8 cellular contexts compared by ENCODE assay signal in genomic region chrX:11143931-11144678, GRCh38. TPM values are rescaled to one million over a fixed set of nuclear protein-coding genes. Genes with fewer than 3 reads are reported as not detected.
DNase-seq lines count a peak whose midpoint lies in the region; ATAC-seq and TF ChIP-seq lines count a peak whose summit lies in the region.

No MANE protein-coding gene starts in this region.

- no peak overlapping the region for H3K23ac ChIP-seq in mesenchymal stem cell (ENCODE audit: low read length in 2 of 2)

- no peak overlapping the region for H3K4me2 ChIP-seq in mesenchymal stem cell (ENCODE audit: low read length, poor library complexity, severe bottlenecking)

- POLR2A ChIA-PET in BJ (lab: Charles Lee): no interaction called here

- H3K4ac ChIP-seq in mesenchymal stem cell (ENCODE audit: low read depth in 1 of 2, low read length in 2 of 2): no peak overlapping the region

- no peaks in the 10 kb centered on the region for H3K79me1 ChIP-seq in mesenchymal stem cell (replicated peaks; ENCODE audit: low read length, poor library complexity, severe bottlenecking)

- no peak overlapping the region for H3K27ac Mint-ChIP-seq in stimulated activated naive CD8-positive, alpha-beta T cell treated with anti-CD3 and anti-CD28 coated beads, Interleukin-15, amount 100 ng/mL, for 72 hours

- peak; percentile 95 for ATAC-seq in GM18867 (IDR thresholded peaks at IDR 0.05; ENCODE audit: unreplicated experiment)
- ATAC-seq in HG03159 (IDR thresholded peaks at IDR 0.05; ENCODE audit: unreplicated experiment): peak; percentile 85
- peak; percentile 81 for ATAC-seq in stimulated activated naive CD8-positive, alpha-beta T cell treated with anti-CD3 and anti-CD28 coated beads, Interleukin-15, amount 100 ng/mL, for 72 hours

- no peaks in the 10 kb centered on the region for H3K27me3 Mint-ChIP-seq in stimulated activated naive CD8-positive, alpha-beta T cell treated with anti-CD3 and anti-CD28 coated beads, Interleukin-15, amount 100 ng/mL, for 72 hours

- no peak overlapping the region for H4K8ac ChIP-seq in mesenchymal stem cell (ENCODE audit: low read length)

- peaks cover 2% of the 10 kb centered on the region for H3K4me1 ChIP-seq in effector memory CD4-positive, alpha-beta T cell (ENCODE audit: control insufficient read depth, insufficient read depth, low read length, poor library complexity, severe bottlenecking)
- peaks cover 1% of the 10 kb centered on the region for H3K4me1 ChIP-seq in mesenchymal stem cell (ENCODE audit: control insufficient read depth, insufficient read depth, low read depth, low read length)

- H2BK15ac ChIP-seq in mesenchymal stem cell (ENCODE audit: low read depth, poor library complexity, severe bottlenecking): no peak overlapping the region

- H3K4me3 Mint-ChIP-seq in stimulated activated naive CD8-positive, alpha-beta T cell treated with anti-CD3 and anti-CD28 coated beads, Interleukin-15, amount 100 ng/mL, for 72 hours: no peak overlapping the region

- H3K4me1 Mint-ChIP-seq in stimulated activated naive CD8-positive, alpha-beta T cell treated with anti-CD3 and anti-CD28 coated beads, Interleukin-15, amount 100 ng/mL, for 72 hours: no peaks in the 10 kb centered on the region

- no peak overlapping the region for H3K14ac ChIP-seq in mesenchymal stem cell (ENCODE audit: low read length in 2 of 2)

- no peak overlapping the region for H2BK5ac ChIP-seq in mesenchymal stem cell (ENCODE audit: low read depth, low read length, poor library complexity, severe bottlenecking)

- peak overlapping the region; percentile 23 for H3K9ac ChIP-seq in mesenchymal stem cell (ENCODE audit: low read length)

- H2AK5ac ChIP-seq in mesenchymal stem cell (ENCODE audit: low read length, severe bottlenecking): no peak overlapping the region

- H3K9me3 ChIP-seq in effector memory CD4-positive, alpha-beta T cell (ENCODE audit: control insufficient read depth, low read length): no peaks in the 10 kb centered on the region
- no peaks in the 10 kb centered on the region for H3K9me3 ChIP-seq in mesenchymal stem cell (ENCODE audit: control insufficient read depth, low read length)

- H3K4me3 ChIP-seq in BJ (ENCODE audit: low read depth, low read length): no peak overlapping the region
- H3K4me3 ChIP-seq in effector memory CD4-positive, alpha-beta T cell (ENCODE audit: insufficient read depth, low read depth, low read length, poor library complexity, severe bottlenecking): no peak overlapping the region
- H3K4me3 ChIP-seq in mesenchymal stem cell (ENCODE audit: insufficient read depth in 1 of 2, low read depth in 1 of 2, low read length in 2 of 2): no peak overlapping the region

- CTCF ChIA-PET in BJ (lab: Yijun Ruan, JAX): interaction anchor here (1.1 to 2.1 kb wide), 2 partner anchors 388 to 957 kb away, joined by 3 to 19 read pairs; no protein-coding TSS in a partner anchor

- H2AFZ ChIP-seq in mesenchymal stem cell (ENCODE audit: low read depth, low read length): no peak overlapping the region

- WGBS in mesenchymal stem cell: 48% methylated on average over 16 of the region's 20 CpGs

- H3K36me3 ChIP-seq in BJ (ENCODE audit: control insufficient read depth, insufficient read depth, low read length): no peaks in the 10 kb centered on the region
- H3K36me3 ChIP-seq in effector memory CD4-positive, alpha-beta T cell (ENCODE audit: control insufficient read depth, insufficient read depth, low read length): no peaks in the 10 kb centered on the region
- peaks cover 4 to 28% of the 10 kb centered on the region in 2 experiments for H3K36me3 ChIP-seq in mesenchymal stem cell (ENCODE audit: control insufficient read depth in 1 of 2, insufficient read depth in 2 of 2, low read depth in 1 of 2, low read length in 2 of 2)

- H4K91ac ChIP-seq in mesenchymal stem cell (ENCODE audit: low read length): no peak overlapping the region

- no peak for DNase-seq in BJ (ENCODE audit: low read depth)
- peak; percentile 88 for DNase-seq in NCI-H2227 treated with DMSO at 0.1 percent for 48 hours (lab: John Stamatoyannopoulos, UW)
- DNase-seq in activated CD4-positive, alpha-beta T cell treated with anti-CD3 and anti-CD28 coated beads for 4 hours: peak; percentile 11 to 58
- DNase-seq in effector memory CD4-positive, alpha-beta T cell: peak in 2 of 3 donors; percentile 4 to 29
- DNase-seq in mesenchymal stem cell: peak; percentile 74
- peak; percentile 33 to 37 for DNase-seq in stimulated activated naive CD8-positive, alpha-beta T cell treated with anti-CD3 and anti-CD28 coated beads, Interleukin-15, amount 100 ng/mL, for 72 hours

- H3K27me3 ChIP-seq in BJ (ENCODE audit: control insufficient read depth, insufficient read depth, low read length) (no peaks in the 10 kb centered on the region), mesenchymal stem cell (ENCODE audit: control insufficient read depth in 1 of 2, insufficient read depth in 1 of 2, low read length in 2 of 2) (no peaks in the 10 kb centered on the region)
- no peaks in the 10 kb centered on the region for H3K27me3 ChIP-seq in effector memory CD4-positive, alpha-beta T cell (replicated peaks; ENCODE audit: control insufficient read depth, insufficient read depth, low read length, poor library complexity, severe bottlenecking)

- no peaks in the 10 kb centered on the region for H3K9me3 Mint-ChIP-seq in stimulated activated naive CD8-positive, alpha-beta T cell treated with anti-CD3 and anti-CD28 coated beads, Interleukin-15, amount 100 ng/mL, for 72 hours

- peak; percentile 42 for TF ChIP-seq CTCF in BJ (IDR thresholded peaks at IDR 0.05; ENCODE audit: insufficient read depth, low read depth, low read length)

- no peak overlapping the region for H2BK12ac ChIP-seq in mesenchymal stem cell (ENCODE audit: low read length in 2 of 2)

- H2BK120ac ChIP-seq in mesenchymal stem cell (ENCODE audit: low read depth, low read length): no peak overlapping the region

- no peak overlapping the region for H3K27ac ChIP-seq in effector memory CD4-positive, alpha-beta T cell (ENCODE audit: insufficient read depth, low read length, poor library complexity, severe bottlenecking)
- H3K27ac ChIP-seq in mesenchymal stem cell (ENCODE audit: low read length, poor library complexity, severe bottlenecking): no peak overlapping the region

- no peak overlapping the region for H3K18ac ChIP-seq in mesenchymal stem cell (ENCODE audit: low read depth in 1 of 2, low read length in 2 of 2)

RNA-seq across cellular contexts. Expression of gene HCCS, which starts 33.0 kb away (rescaled TPM):
- 18.9 and 26.7 TPM in 2 replicates for polyA plus RNA-seq in BJ (2011; rRNA removed)
- polyA minus RNA-seq in BJ (2011; rRNA and poly(A)+ RNA removed): 8.0 and 10.9 TPM in 2 replicates
- polyA plus RNA-seq in mesenchymal stem cell (2013, experiment 1 of 2): 35.5 TPM
- polyA plus RNA-seq in mesenchymal stem cell (2013, experiment 2 of 2): 34.3 TPM
